ENCODE assay signal across 25 cellular contexts in the genomic region with DNA sequence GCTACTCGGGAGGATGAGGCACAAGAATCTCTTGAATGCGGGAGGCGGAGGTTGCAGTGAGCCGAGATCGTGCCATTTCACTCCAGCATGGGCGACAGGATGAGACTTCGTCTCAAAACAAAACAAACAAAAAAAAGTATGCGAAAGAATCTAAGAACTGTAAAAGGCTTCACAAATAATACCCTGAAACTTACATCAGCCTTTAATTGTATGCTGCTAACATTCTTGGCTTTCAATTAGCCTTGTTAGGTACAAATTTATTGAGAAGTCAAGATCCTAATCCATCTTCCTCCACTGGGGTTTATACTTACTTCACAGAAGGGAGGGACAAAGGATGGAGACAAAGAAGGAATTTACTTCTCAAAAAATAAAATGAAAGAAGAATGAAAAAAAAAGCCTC.
"Had no signal": no experiment of that assay in that cellular context is flagged by ENCODE, and none has a peak within 500 bp of the region (broad histone marks: within the 10 kb centered on the region; RNA-seq: fewer than 3 reads in every experiment).

No MANE protein-coding gene starts in this region.

- DNase-seq: colonic mucosa; cortex of kidney; effector CD8-positive, alpha-beta T cell; effector memory CD8-positive, alpha-beta T cell; endodermal cell; erythroblast; esophagus squamous epithelium; foreskin fibroblast; foreskin melanocyte; gastrocnemius medialis; glutamatergic neuron; head of caudate nucleus; heart right ventricle; hippocampal formation; left cardiac atrium; left lung; left ventricle myocardium superior; lower lobe of right lung; mesenchymal stem cell; mucosa of descending colon; naive B cell had no signal

- H3K36me3 ChIP-seq: colonic mucosa, esophagus squamous epithelium, gastrocnemius medialis, heart right ventricle, left lung, lower lobe of right lung had no signal

- H3K27ac ChIP-seq: colonic mucosa, epithelial cell of prostate, esophagus squamous epithelium, gastrocnemius medialis, heart right ventricle, left lung, lower lobe of right lung had no signal

- H3K4me1 ChIP-seq: colonic mucosa, esophagus squamous epithelium, gastrocnemius medialis, heart right ventricle, left lung, lower lobe of right lung had no signal

- H3K27me3 ChIP-seq: colonic mucosa had no signal

- H3K9me3 ChIP-seq: colonic mucosa, esophagus squamous epithelium, gastrocnemius medialis, heart right ventricle, left lung, lower lobe of right lung, mucosa of descending colon had no signal

- FAIRE-seq: endometrium, islet of Langerhans, keratinocyte had no signal

- H3K4me3 ChIP-seq: colonic mucosa, esophagus squamous epithelium, gastrocnemius medialis, heart right ventricle, left lung, lower lobe of right lung, mucosa of descending colon had no signal
